ENCODE assay signal across 1 cellular context in genomic region chr19:15264061-15264932, GRCh38.
A peak's percentile ranks its signal among the peaks of the same experiment; 100 is the strongest.
TF ChIP-seq lines count a peak whose summit lies in the region.

No MANE protein-coding gene starts in this region.

TF ChIP-seq in H1, 55 proteins besides CTCF, POLR2A, EP300 and RAD21 (continued from another document):
- TF ChIP-seq CHD7 (IDR thresholded peaks at IDR 0.05; ENCODE audit: insufficient replicate concordance, low read length) = no peak
- TF ChIP-seq MAX (IDR thresholded peaks at IDR 0.05) = peak; percentile 36; the same call in 1 of the 2 replicates
- TF ChIP-seq CBX8 (IDR thresholded peaks at IDR 0.05; ENCODE audit: borderline replicate concordance, low read depth, low read length) = no peak
- TF ChIP-seq EGR1 (IDR thresholded peaks at IDR 0.05; ENCODE audit: borderline replicate concordance, low read depth, low read length) = no peak
